26 cellular contexts compared by ENCODE assay signal in genomic region chr14:33010495-33010894, GRCh38.
"Had no signal": no experiment of that assay in that cellular context is flagged by ENCODE, and none has a peak within 500 bp of the region (broad histone marks: within the 10 kb centered on the region; RNA-seq: fewer than 3 reads in every experiment).

No MANE protein-coding gene starts in this region.

- H3K4me3 ChIP-seq: pancreas, prostate gland, right lobe of liver, sigmoid colon, stomach, thoracic aorta, thyroid gland, tibial nerve, upper lobe of left lung, vagina had no signal

- H3K36me3 ChIP-seq: neutrophil, pancreas, prostate gland, right lobe of liver, sigmoid colon, stomach, thoracic aorta, thyroid gland, tibial nerve, upper lobe of left lung, vagina had no signal

- DNase-seq: nephron progenitor cell; nucleus accumbens; pancreas; retina; right cardiac atrium; right lobe of liver; sigmoid colon; small intestine; stimulated activated CD4-positive, alpha-beta T cell treated with anti-CD3 and anti-CD28 coated beads, Interleukin-15, amount 100 ng/mL, for 24 hours; stimulated activated CD4-positive, alpha-beta T cell treated with anti-CD3 and anti-CD28 coated beads, Interleukin-2, amount 100 ng/mL, for 24 hours; stimulated activated CD4-positive, alpha-beta T cell treated with anti-CD3 and anti-CD28 coated beads, Interleukin-2, amount 100 ng/mL, for 48 hours; stimulated activated CD4-positive, alpha-beta T cell treated with anti-CD3 and anti-CD28 coated beads, Interleukin-4, amount 100 ng/mL, for 24 hours; stimulated activated naive B cell treated with anti-CD40 and anti-IgM and Interleukin-4, amounts not matched to agents 10 μg/mL and 1 μg/mL and 100 μg/mL, for 72 hours; stimulated activated naive CD4-positive, alpha-beta T cell treated with Interleukin-2 at 50 U/mL for 16 hours; stomach; thyroid gland; trophoblast cell; upper lobe of left lung had no signal

- H3K27me3 ChIP-seq: neutrophil, pancreas, right lobe of liver, sigmoid colon, stomach, thyroid gland, tibial nerve, upper lobe of left lung, vagina had no signal

- ATAC-seq: natural killer cell treated with Interleukin-12 subunit alpha and Interleukin-12 subunit beta and Interleukin-15 and Interleukin-18, amount 100 ng/mL, for 72 hours; pancreas; right lobe of liver; stimulated activated effector memory CD8-positive, alpha-beta T cell treated with anti-CD3 and anti-CD28 coated beads, Interleukin-12 subunit alpha, Interleukin-12 subunit beta, amount 100 ng/mL, for 72 hours; stimulated activated naive B cell treated with anti-CD40 and anti-IgM and Interleukin-4, amounts not matched to agents 10 μg/mL and 1 μg/mL and 100 μg/mL, for 72 hours had no signal

- H3K4me1 ChIP-seq: pancreas, prostate gland, right lobe of liver, stomach, thyroid gland, tibial nerve, upper lobe of left lung, vagina had no signal

- H3K9me3 ChIP-seq: neutrophil, pancreas, prostate gland, right lobe of liver, sigmoid colon, stomach, thoracic aorta, thyroid gland, tibial nerve, upper lobe of left lung, vagina had no signal

- FAIRE-seq: pancreas, small intestine, urothelium cell line had no signal

- H3K27ac ChIP-seq: neutrophil, pancreas, prostate gland, right lobe of liver, sigmoid colon, stomach, thoracic aorta, thyroid gland, tibial nerve, upper lobe of left lung, vagina had no signal
